In the genomic region with DNA sequence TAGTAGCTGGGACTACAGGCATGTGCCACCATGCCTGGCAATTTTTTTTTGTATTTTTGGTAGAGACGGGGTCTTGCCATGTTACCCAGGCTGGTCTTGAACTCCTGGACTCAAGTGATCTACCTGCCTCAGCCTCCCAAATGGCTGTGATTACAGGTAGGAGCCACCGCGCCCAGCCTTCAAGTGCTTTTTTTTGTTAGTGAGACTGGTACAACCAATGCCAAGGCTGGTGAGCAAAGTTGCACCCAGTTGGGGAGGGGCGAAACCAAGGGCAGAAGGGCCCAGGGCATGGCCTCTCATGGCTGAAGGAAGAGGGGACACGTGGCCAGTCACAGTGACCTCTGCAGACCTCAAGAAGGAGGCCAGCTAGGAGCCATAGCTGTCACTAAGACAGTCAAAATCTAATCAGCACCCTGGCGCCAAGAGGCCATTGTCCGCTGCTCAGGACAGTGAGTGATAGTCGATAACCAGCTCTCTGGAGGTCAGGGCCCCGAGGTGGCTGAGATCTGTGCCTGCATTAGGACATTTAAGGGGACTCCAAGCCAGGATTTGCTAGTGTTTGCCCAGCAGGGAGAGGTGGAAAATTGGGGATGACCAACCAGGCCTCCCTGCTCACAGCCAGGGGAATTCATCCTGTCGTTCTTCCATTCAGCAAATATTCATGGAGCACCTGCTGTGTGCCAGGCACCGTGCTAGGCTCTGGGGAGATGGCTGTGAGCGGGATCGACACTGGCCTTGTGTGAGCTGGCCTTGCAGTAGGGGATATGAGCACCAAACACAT, we compare ENCODE assay signal across 11 cellular contexts. TPM values are rescaled to one million over a fixed set of nuclear protein-coding genes. Genes with fewer than 3 reads are reported as not detected.
DNase-seq lines count a peak whose midpoint lies in the region; ATAC-seq and TF ChIP-seq lines count a peak whose summit lies in the region.
"Had no signal": no experiment of that assay in that cellular context is flagged by ENCODE, and none has a peak within 500 bp of the region (broad histone marks: within the 10 kb centered on the region; RNA-seq: fewer than 3 reads in every experiment).

No MANE protein-coding gene starts in this region.

- in situ Hi-C loops in ACHN (cut with HindIII; ENCODE audit: low pct_ligation_motif_present, low pct_unique_long_range_greater_than_20kb, low sequenced_read_pairs) = no loop called here

- H3K36me3 ChIP-seq in GM23338 (ENCODE audit: insufficient read depth) = no peaks in the 10 kb centered on the region
- H3K36me3 ChIP-seq in WERI-Rb-1 = no peaks in the 10 kb centered on the region; the same call in 1 of the 2 replicates
- H3K36me3 ChIP-seq in esophagus squamous epithelium = peaks cover 0 to 7% (median 0%) of the 10 kb centered on the region in 3 donors
- H3K36me3 ChIP-seq in prostate gland = no peaks in the 10 kb centered on the region

- H3K4me1 ChIP-seq in GM23338 (ENCODE audit: insufficient read depth) (peaks cover 39% of the 10 kb centered on the region), esophagus squamous epithelium (peaks cover 73 to 100% (median 99%) of the 10 kb centered on the region in 3 donors), prostate gland (replicated peaks) (peaks cover 7% of the 10 kb centered on the region)

- H3K9me3 Mint-ChIP-seq in GM23338 = peaks cover 6% of the 10 kb centered on the region; the same call in 2 of the 3 replicates

- TF ChIP-seq CTCF in GM23338 (conservative IDR thresholded peaks at IDR 0.05; ENCODE audit: low read depth in 2 of 2) (no peak), WERI-Rb-1 (IDR thresholded peaks at IDR 0.05; ENCODE audit: low read depth, low read length) (no peak), esophagus squamous epithelium (IDR thresholded peaks at IDR 0.05) (no peak), prostate gland (IDR thresholded peaks at IDR 0.05) (no peak)

- H3F3A ChIP-seq in GM23338 (replicated peaks; ENCODE audit: low read depth) = peaks cover 10% of the 10 kb centered on the region

- no peaks in the 10 kb centered on the region for H4K20me1 ChIP-seq in GM23338 (replicated peaks; ENCODE audit: insufficient read depth)

- H3K4me2 ChIP-seq in GM23338 = 0 out of 2 replicates have a peak overlapping the region, but pooled peaks have one; percentile 26

- peaks cover 3% of the 10 kb centered on the region for H3K36me3 Mint-ChIP-seq in GM23338 (ENCODE audit: low read depth)

- no peak for DNase-seq in GM23338 (ENCODE audit: low spot score)
- DNase-seq in WERI-Rb-1 = no peak
- no peak for DNase-seq in esophagus squamous epithelium (lab: John Stamatoyannopoulos, UW)
- no peak for DNase-seq in prostate gland (ENCODE audit: low spot score)
- no peak for DNase-seq in ACHN
- DNase-seq in DMS153 treated with DMSO at 0.1 percent for 48 hours (lab: John Stamatoyannopoulos, UW; ENCODE audit: unreplicated experiment) = no peak
- no peak for DNase-seq in germinal center (ENCODE audit: low spot score)
- DNase-seq: activated CD4-positive, alpha-beta T cell treated with anti-CD3 and anti-CD28 coated beads for 48 hours; DMS153; foreskin fibroblast had no signal

- H3K27ac Mint-ChIP-seq in GM23338 = peak overlapping the region; percentile 94

- H3K4me3 Mint-ChIP-seq in GM23338 = peak overlapping the region; percentile 33; the same call in 1 of the 3 replicates

- H3K9me3 ChIP-seq in WERI-Rb-1 (ENCODE audit: severe bottlenecking) = no peaks in the 10 kb centered on the region
- no peaks in the 10 kb centered on the region for H3K9me3 ChIP-seq in esophagus squamous epithelium
- no peaks in the 10 kb centered on the region for H3K9me3 ChIP-seq in prostate gland

- H3K9me2 ChIP-seq in GM23338 (ENCODE audit: insufficient read depth) = no peaks in the 10 kb centered on the region

- no peak for TF ChIP-seq POLR2A in esophagus squamous epithelium (IDR thresholded peaks at IDR 0.05)
- no peak for TF ChIP-seq POLR2A in prostate gland (IDR thresholded peaks at IDR 0.05)

- no peaks in the 10 kb centered on the region for H3K27me3 ChIP-seq in GM23338 (ENCODE audit: insufficient read depth)
- no peaks in the 10 kb centered on the region for H3K27me3 ChIP-seq in WERI-Rb-1 (ENCODE audit: insufficient read depth, low read depth, severe bottlenecking)
- H3K27me3 ChIP-seq in esophagus squamous epithelium = no peaks in the 10 kb centered on the region
- no peaks in the 10 kb centered on the region for H3K27me3 ChIP-seq in prostate gland (replicated peaks; ENCODE audit: insufficient read depth)

- no peak overlapping the region for H3K4me3 ChIP-seq in GM23338
- no peak overlapping the region for H3K4me3 ChIP-seq in WERI-Rb-1 (ENCODE audit: low read depth, low read length)
- H3K4me3 ChIP-seq in esophagus squamous epithelium = no peak overlapping the region
- H3K4me3 ChIP-seq in prostate gland = no peak overlapping the region

- intact Hi-C loops in esophagus squamous epithelium (cut with DNase I) = no loop called here
- intact Hi-C loops in prostate gland (cut with DNase I) = no loop called here

- 0 out of 2 replicates have a peak overlapping the region, but pooled peaks have one; percentile 50 for H3K27ac ChIP-seq in GM23338 (ENCODE audit: low read depth)
- peak overlapping the region; percentile 71; the same call in 1 of the 2 replicates for H3K27ac ChIP-seq in WERI-Rb-1
- peak overlapping the region; percentile 90 to 100 (median 98) for H3K27ac ChIP-seq in esophagus squamous epithelium
- peak overlapping the region; percentile 44 to 47 for H3K27ac ChIP-seq in prostate gland

- ATAC-seq in GM23338 (no peak), GM21528 (IDR thresholded peaks at IDR 0.05; ENCODE audit: low FRiP score, unreplicated experiment) (no peak)

- 50 to 76% methylated on average over 4 to 6 of the region's 13 CpGs for WGBS in esophagus squamous epithelium, 2 donors
- WGBS in prostate gland = 82% methylated on average over 13 of the region's 13 CpGs

- peaks cover 57% of the 10 kb centered on the region for H3K79me2 ChIP-seq in GM23338 (replicated peaks; ENCODE audit: insufficient read depth)

- H3K4me1 Mint-ChIP-seq in GM23338 = peaks cover 56% of the 10 kb centered on the region

- no peak overlapping the region for H2AFZ ChIP-seq in GM23338

- peaks cover 2% of the 10 kb centered on the region for H3K27me3 Mint-ChIP-seq in GM23338 (ENCODE audit: insufficient read depth, low read depth, poor library complexity)

RNA-seq across cellular contexts. Expression of gene IL4R, which starts 10.2 kb away (rescaled TPM):
- 16.9 and 17.6 TPM in 2 replicates for total RNA-seq in GM23338 (2014; rRNA removed; shearing (Covaris generic))
- polyA plus RNA-seq in GM23338 (2016; fragmentation: Nextera tagmentation; extraction: Ambion mirVana) = 5.6 and 6.4 TPM in 2 replicates
- total RNA-seq in esophagus squamous epithelium (10 to 100 TPM; 84.9 to 97.9 (median 89.8) TPM), prostate gland (10 to 100 TPM; 30.7 to 89.2 TPM)

RNA-seq across cellular contexts. Expression of gene NSMCE1, which starts 55.4 kb away (rescaled TPM):
- total RNA-seq in GM23338 (2014; rRNA removed; shearing (Covaris generic)) = 30.6 and 33.9 TPM in 2 replicates
- 47.2 and 50.8 TPM in 2 replicates for polyA plus RNA-seq in GM23338 (2016; fragmentation: Nextera tagmentation; extraction: Ambion mirVana)
- total RNA-seq in esophagus squamous epithelium (10 to 100 TPM; 22.4 to 92.4 (median 29.5) TPM), prostate gland (10 to 100 TPM; 55.4 to 71.7 TPM)

Comparison
In these comparisons a context has a peak if more than half of its experiments do, and no peak if none do; other contexts are left out.
1. H3K27ac ChIP-seq: peak in every context shown above with its lines; median percentile 98 in esophagus squamous epithelium; 71 in WERI-Rb-1; 50 in GM23338; 46 in prostate gland.